12 cellular contexts compared by ENCODE assay signal in the genomic region with DNA sequence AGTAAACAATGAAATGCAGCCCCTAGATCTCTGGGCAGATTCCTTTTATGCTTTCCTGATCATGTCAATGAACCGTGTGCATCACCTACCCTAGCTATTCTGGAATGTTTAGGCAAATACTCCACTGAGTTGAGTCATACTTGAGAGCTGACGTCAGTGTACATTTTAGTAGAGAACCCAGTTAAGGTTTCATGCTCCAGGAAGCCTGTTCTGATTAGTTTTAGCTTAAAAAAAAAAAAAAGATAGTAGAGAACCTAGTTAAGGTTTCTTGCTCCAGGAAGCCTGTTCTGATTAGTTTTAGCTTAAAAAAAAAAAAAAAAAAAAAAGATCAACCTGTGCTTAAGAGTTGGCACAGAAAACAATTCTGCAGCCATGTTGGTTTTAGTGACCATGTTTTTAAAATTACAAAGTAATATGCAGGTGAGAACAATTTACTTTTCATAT. TPM values are rescaled to one million over a fixed set of nuclear protein-coding genes. Genes with fewer than 3 reads are reported as not detected.
DNase-seq lines count a peak whose midpoint lies in the region; ATAC-seq, FAIRE-seq and TF ChIP-seq lines count a peak whose summit lies in the region.
"Had no signal": no experiment of that assay in that cellular context is flagged by ENCODE, and none has a peak within 500 bp of the region (broad histone marks: within the 10 kb centered on the region; RNA-seq: fewer than 3 reads in every experiment).

No MANE protein-coding gene starts in this region.

- peaks cover 12% of the 10 kb centered on the region for H3K27me3 Mint-ChIP-seq in nephron progenitor cell (ENCODE audit: low read depth, poor library complexity)

- H3K9me3 Mint-ChIP-seq in nephron progenitor cell, result no peaks in the 10 kb centered on the region
- H3K9me3 Mint-ChIP-seq: activated naive CD8-positive, alpha-beta T cell treated with anti-CD3 and anti-CD28 coated beads, Interleukin-2, amount 10 ng/mL, durations not matched to agents 7 days and 5 days had no signal

- no peak overlapping the region for H3K27ac Mint-ChIP-seq in nephron progenitor cell
- H3K27ac Mint-ChIP-seq: activated naive CD8-positive, alpha-beta T cell treated with anti-CD3 and anti-CD28 coated beads, Interleukin-2, amount 10 ng/mL, durations not matched to agents 7 days and 5 days had no signal

- H3K4me3 Mint-ChIP-seq in nephron progenitor cell, result no peak overlapping the region
- H3K4me3 Mint-ChIP-seq: activated naive CD8-positive, alpha-beta T cell treated with anti-CD3 and anti-CD28 coated beads, Interleukin-2, amount 10 ng/mL, durations not matched to agents 7 days and 5 days had no signal

- no peaks in the 10 kb centered on the region for H3K36me3 Mint-ChIP-seq in nephron progenitor cell (ENCODE audit: low read depth)
- H3K36me3 Mint-ChIP-seq: activated naive CD8-positive, alpha-beta T cell treated with anti-CD3 and anti-CD28 coated beads, Interleukin-2, amount 10 ng/mL, durations not matched to agents 7 days and 5 days had no signal

- H3K27ac ChIP-seq in A549 (peak overlapping the region; percentile 87 to 89), brain microvascular endothelial cell (no peak overlapping the region), lower lobe of right lung (peak overlapping the region; percentile 59)
- H3K27ac ChIP-seq: BLaER1, WERI-Rb-1 had no signal

- H3K9me3 ChIP-seq in A549, result no peaks in the 10 kb centered on the region
- no peaks in the 10 kb centered on the region for H3K9me3 ChIP-seq in lower lobe of right lung
- H3K9me3 ChIP-seq: BLaER1 had no signal

- WGBS in A549 (ENCODE audit: missing lambda C conversion rate), result 0% methylated on average over 2 of the region's 2 CpGs

- no peak overlapping the region; the same call in 2 of the 3 replicates for H3K4me3 ChIP-seq in A549
- no peak overlapping the region for H3K4me3 ChIP-seq in brain microvascular endothelial cell (ENCODE audit: low read depth, low read length)
- no peak overlapping the region for H3K4me3 ChIP-seq in lower lobe of right lung
- H3K4me3 ChIP-seq: BLaER1 had no signal

- peak overlapping the region; percentile 87 for H3K4me2 ChIP-seq in A549
- H3K4me2 ChIP-seq: BLaER1 had no signal

- H3K4me1 ChIP-seq in A549 (peaks cover 63% of the 10 kb centered on the region), lower lobe of right lung (peaks cover 10% of the 10 kb centered on the region)

- ATAC-seq in A549 (peak; percentile 55 to 75), HG03378 (IDR thresholded peaks at IDR 0.05; ENCODE audit: unreplicated experiment) (peak; percentile 36), lower lobe of right lung (peak; percentile 57 to 80), GM19324 (IDR thresholded peaks at IDR 0.05; ENCODE audit: low FRiP score, unreplicated experiment) (no peak), GM21381 (IDR thresholded peaks at IDR 0.05; ENCODE audit: unreplicated experiment) (no peak)

- DNase-seq in A549 (ENCODE audit: low read depth in 1 of 2, low spot score in 1 of 2) (peak; percentile 91 to 96), brain microvascular endothelial cell (peak; percentile 89), lower lobe of right lung (no peak), cerebellar cortex (ENCODE audit: low spot score) (no peak), nephron progenitor cell (no peak)
- DNase-seq: activated naive CD8-positive, alpha-beta T cell treated with anti-CD3 and anti-CD28 coated beads, Interleukin-2, amount 10 ng/mL, durations not matched to agents 7 days and 5 days; hippocampal formation; WERI-Rb-1 had no signal

- no peaks in the 10 kb centered on the region for H3K27me3 ChIP-seq in brain microvascular endothelial cell (replicated peaks)
- no peaks in the 10 kb centered on the region for H3K27me3 ChIP-seq in lower lobe of right lung (ENCODE audit: low read depth)
- H3K27me3 ChIP-seq: BLaER1 had no signal

- TF ChIP-seq POLR2A in A549 (IDR thresholded peaks at IDR 0.05; ENCODE audit: low read length), result no peak

- in situ Hi-C loops in brain microvascular endothelial cell (cut with HindIII; ENCODE audit: low pct_ligation_motif_present, low sequenced_read_pairs), result no loop called here

- FAIRE-seq in A549 (lab: Jason Lieb, UNC), result peak; percentile 87

- POLR2A ChIA-PET in A549 (lab: Yijun Ruan, JAX), result interaction anchor here (0.5 to 2.0 kb wide), 7 partner anchors 9 to 753 kb away, joined by 4 to 18 read pairs (median 4); no protein-coding TSS in a partner anchor

- intact Hi-C loops in lower lobe of right lung (cut with DNase I), result no loop called here

- TF ChIP-seq CTCF in A549 (IDR thresholded peaks at IDR 0.05) (no peak), brain microvascular endothelial cell (IDR thresholded peaks at IDR 0.05; ENCODE audit: low read depth, low read length, missing control alignments) (no peak), lower lobe of right lung (IDR thresholded peaks at IDR 0.05) (no peak), nephron progenitor cell (IDR thresholded peaks at IDR 0.05) (no peak)

- 0 out of 5 replicates have a peak, but pooled peaks of 1 of the 2 experiments have one; percentile 34 for TF ChIP-seq EP300 in A549 (IDR thresholded peaks at IDR 0.05)

- peak; percentile 22 to 29; a peak in 3 of 5 replicates for TF ChIP-seq RAD21 in A549 (conservative IDR thresholded peaks at IDR 0.05 in 1 of 2, IDR thresholded peaks at IDR 0.05 in 1 of 2)

- CTCF ChIA-PET in A549 (lab: Yijun Ruan, JAX), result interaction anchor here (0.9 to 1.7 kb wide), 5 partner anchors 11 to 145 kb away, joined by 3 to 9 read pairs (median 3); no protein-coding TSS in a partner anchor

- H3K4me1 Mint-ChIP-seq in nephron progenitor cell, result peaks cover 21% of the 10 kb centered on the region

- H3K36me3 ChIP-seq in brain microvascular endothelial cell (replicated peaks) (no peaks in the 10 kb centered on the region), lower lobe of right lung (no peaks in the 10 kb centered on the region)
- H3K36me3 ChIP-seq: BLaER1, WERI-Rb-1 had no signal

TF ChIP-seq in A549, 52 proteins besides CTCF, POLR2A, EP300 and RAD21 (continues in another document):
- peak; percentile 89 for TF ChIP-seq HEYL (CRISPR knock-in tag; IDR thresholded peaks at IDR 0.05)
- peak; percentile 86 for TF ChIP-seq ZSCAN20 (CRISPR knock-in tag; IDR thresholded peaks at IDR 0.05)
- no peak for TF ChIP-seq ESRRA (IDR thresholded peaks at IDR 0.05; ENCODE audit: borderline replicate concordance, low read length)
- peak; percentile 89 for TF ChIP-seq ZNF302 (CRISPR knock-in tag; IDR thresholded peaks at IDR 0.05)
- TF ChIP-seq HOXB13 (CRISPR knock-in tag; IDR thresholded peaks at IDR 0.05; ENCODE audit: low read depth), result peak; percentile 71
- TF ChIP-seq GATA3 (IDR thresholded peaks at IDR 0.05; ENCODE audit: borderline replicate concordance), result peak; percentile 86
- TF ChIP-seq BCL3 (IDR thresholded peaks at IDR 0.05), result no peak
- TF ChIP-seq SMC3 (IDR thresholded peaks at IDR 0.05), result 0 out of 3 replicates have a peak, but pooled peaks have one; percentile 10
- TF ChIP-seq, protein P1, sequence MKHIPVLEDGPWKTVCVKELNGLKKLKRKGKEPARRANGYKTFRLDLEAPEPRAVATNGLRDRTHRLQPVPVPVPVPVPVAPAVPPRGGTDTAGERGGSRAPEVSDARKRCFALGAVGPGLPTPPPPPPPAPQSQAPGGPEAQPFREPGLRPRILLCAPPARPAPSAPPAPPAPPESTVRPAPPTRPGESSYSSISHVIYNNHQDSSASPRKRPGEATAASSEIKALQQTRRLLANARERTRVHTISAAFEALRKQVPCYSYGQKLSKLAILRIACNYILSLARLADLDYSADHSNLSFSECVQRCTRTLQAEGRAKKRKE (CRISPR knock-in tag; IDR thresholded peaks at IDR 0.05; ENCODE audit: low read depth), result no peak
- no peak for TF ChIP-seq CBX2 (IDR thresholded peaks at IDR 0.05; ENCODE audit: borderline replicate concordance, low read depth)
- no peak for TF ChIP-seq RARB (CRISPR knock-in tag; IDR thresholded peaks at IDR 0.05)
- no peak for TF ChIP-seq NPAS2 (CRISPR knock-in tag; IDR thresholded peaks at IDR 0.05; ENCODE audit: borderline replicate concordance)
- peak; percentile 82; the same call in 1 of the 2 replicates for TF ChIP-seq FOXS1 (CRISPR knock-in tag; IDR thresholded peaks at IDR 0.05)
- TF ChIP-seq JUN (IDR thresholded peaks at IDR 0.05), result peak; percentile 38 to 60; a peak in 2 of 5 replicates
- TF ChIP-seq EHF (CRISPR knock-in tag; IDR thresholded peaks at IDR 0.05), result peak; percentile 90

RNA-seq across cellular contexts. Expression of gene MCU, which starts 3.7 kb away (rescaled TPM):
- polyA plus RNA-seq in A549 (2011; rRNA removed) (221 and 226 TPM in 2 replicates), A549 (2017; fragmentation: RNase III; extraction: RNeasy Plus Mini Kit Qiagen cat#74134 plus additional on column Dnase treatment) (40.3 to 44.0 TPM (median 42.2 TPM) in 3 replicates)
- polyA plus RNA-seq in A549 (2012; cell fraction: cytosol; rRNA removed), result 42.6 and 47.1 TPM in 2 replicates
- 40.7 and 48.6 TPM in 2 replicates for polyA plus RNA-seq in A549 (2012; cell fraction: nucleus; rRNA removed)
- 131 and 156 TPM in 2 replicates for polyA minus RNA-seq in A549 (2011; rRNA and poly(A)+ RNA removed)
- total RNA-seq in lower lobe of right lung, result 24.2 TPM

Comparison
In these comparisons a context has a peak if more than half of its experiments do, and no peak if none do; other contexts are left out.
1. ATAC-seq: peak in A549 (2 of 2), HG03378 (single experiment) and lower lobe of right lung (2 of 2); none in GM19324 (single experiment) and GM21381 (single experiment).
2. DNase-seq: peak in A549 (2 of 2) and brain microvascular endothelial cell (single experiment); none in lower lobe of right lung (single experiment), cerebellar cortex (single experiment) and nephron progenitor cell (single experiment).